15 cellular contexts compared by ENCODE assay signal in the genomic region with DNA sequence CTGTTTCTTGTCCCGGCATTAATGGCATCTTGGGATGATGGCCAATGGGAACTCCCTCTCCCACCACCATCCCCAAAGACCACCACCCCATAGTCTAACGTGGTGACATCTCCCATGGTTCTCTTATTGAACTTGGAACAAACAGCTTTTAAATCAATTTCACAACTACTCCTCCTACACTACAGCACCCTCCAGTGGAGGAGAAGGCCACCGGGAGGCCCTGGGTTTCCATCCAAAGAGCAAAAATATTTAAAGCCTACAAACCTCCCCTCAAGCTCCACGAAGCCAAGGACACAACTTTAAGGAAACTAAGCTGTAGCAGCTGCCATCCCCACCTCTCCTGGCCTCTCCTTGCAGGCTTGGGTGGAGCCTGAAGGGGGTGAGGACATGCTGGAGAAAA.
DNase-seq lines count a peak whose midpoint lies in the region; ATAC-seq and TF ChIP-seq lines count a peak whose summit lies in the region.
"Had no signal": no experiment of that assay in that cellular context is flagged by ENCODE, and none has a peak within 500 bp of the region (broad histone marks: within the 10 kb centered on the region; RNA-seq: fewer than 3 reads in every experiment).

No MANE protein-coding gene starts in this region.

- H3K36me3 Mint-ChIP-seq in type B pancreatic cell = no peaks in the 10 kb centered on the region

- no peak for ATAC-seq in HG03045 (IDR thresholded peaks at IDR 0.05; ENCODE audit: unreplicated experiment)
- no peak for ATAC-seq in GM21619 (IDR thresholded peaks at IDR 0.05; ENCODE audit: unreplicated experiment)
- ATAC-seq in GM18520 (IDR thresholded peaks at IDR 0.05; ENCODE audit: unreplicated experiment) = no peak
- ATAC-seq: sciatic nerve had no signal

- H3K27ac Mint-ChIP-seq in type B pancreatic cell = no peak overlapping the region
- H3K27ac Mint-ChIP-seq: activated B cell treated with CpG ODN at 0.5 μM for 24 hours, B cell had no signal

- no peaks in the 10 kb centered on the region for H3K79me2 ChIP-seq in OCI-LY7 (ENCODE audit: insufficient read depth, low read depth, low read length)

- no peaks in the 10 kb centered on the region for H3K36me3 ChIP-seq in OCI-LY7 (ENCODE audit: insufficient read depth, low read length)
- H3K36me3 ChIP-seq: left ventricle myocardium inferior had no signal

- TF ChIP-seq CTCF in OCI-LY7 (conservative IDR thresholded peaks at IDR 0.05; ENCODE audit: low read length) (peak; percentile 57), epithelial cell of proximal tubule (conservative IDR thresholded peaks at IDR 0.05; ENCODE audit: low read depth, low read length) (peak; percentile 57), type B pancreatic cell (conservative IDR thresholded peaks at IDR 0.05) (peak; percentile 27)

- no peaks in the 10 kb centered on the region for H4K20me1 ChIP-seq in OCI-LY7 (ENCODE audit: insufficient read depth, low read length)

- H3K9me3 ChIP-seq in OCI-LY7 (ENCODE audit: low read length) = no peaks in the 10 kb centered on the region
- H3K9me3 ChIP-seq: left ventricle myocardium inferior had no signal

- POLR2A ChIA-PET in OCI-LY7 (lab: Charles Lee) = interaction anchor here (0.8 kb wide), 1 partner anchor 22 kb away, joined by 4 read pairs; no protein-coding TSS in a partner anchor

- no peaks in the 10 kb centered on the region for H3K4me1 ChIP-seq in OCI-LY7 (ENCODE audit: insufficient read depth, low read length, poor library complexity, severe bottlenecking)
- H3K4me1 ChIP-seq: left ventricle myocardium inferior had no signal

- H3K9me2 ChIP-seq in OCI-LY7 (ENCODE audit: insufficient read depth, low read length) = no peaks in the 10 kb centered on the region

- peak; percentile 19 for DNase-seq in NCI-H2196 (lab: John Stamatoyannopoulos, UW; ENCODE audit: unreplicated experiment)
- no peak for DNase-seq in NCI-H2196 treated with DMSO at 0.1 percent for 48 hours (lab: John Stamatoyannopoulos, UW; ENCODE audit: unreplicated experiment)
- no peak for DNase-seq in OCI-LY7 (ENCODE audit: low spot score)
- DNase-seq in epithelial cell of proximal tubule (ENCODE audit: low read depth) = no peak
- no peak for DNase-seq in type B pancreatic cell (ENCODE audit: extremely low spot score, unreplicated experiment)
- DNase-seq: activated B cell treated with CpG ODN at 0.5 μM for 24 hours; activated naive CD4-positive, alpha-beta T cell treated with Interleukin-2 at 50 U/mL for 16 hours; erythroblast; left ventricle myocardium inferior; stimulated activated CD8-positive, alpha-beta memory T cell treated with anti-CD3 and anti-CD28 coated beads, Interleukin-4, amount 100 ng/mL, for 48 hours had no signal

- H3K27ac ChIP-seq in OCI-LY7 (ENCODE audit: low read depth, low read length, poor library complexity, severe bottlenecking) = no peak overlapping the region
- H3K27ac ChIP-seq: left ventricle myocardium inferior had no signal

- no peaks in the 10 kb centered on the region for H3K4me1 Mint-ChIP-seq in type B pancreatic cell (ENCODE audit: unreplicated experiment)
- H3K4me1 Mint-ChIP-seq: activated B cell treated with CpG ODN at 0.5 μM for 24 hours, B cell had no signal

- CTCF ChIA-PET in OCI-LY7 (lab: Charles Lee; ENCODE audit: unreplicated experiment) = no interaction called here

- H3K4me3 Mint-ChIP-seq in type B pancreatic cell = no peak overlapping the region
- H3K4me3 Mint-ChIP-seq: activated B cell treated with CpG ODN at 0.5 μM for 24 hours, B cell had no signal

- H3K4me3 ChIP-seq in OCI-LY7 (ENCODE audit: low read depth, low read length, poor library complexity, severe bottlenecking) (no peak overlapping the region), epithelial cell of proximal tubule (ENCODE audit: low read depth, low read length) (no peak overlapping the region)
- H3K4me3 ChIP-seq: left ventricle myocardium inferior had no signal

- H2AFZ ChIP-seq in OCI-LY7 (ENCODE audit: low read length) = no peak overlapping the region

- no TSS peak for BruUV-seq in OCI-LY7 (replicated peaks; lab: Mats Ljungman, UMichigan)

- H3K9me3 Mint-ChIP-seq in type B pancreatic cell = no peaks in the 10 kb centered on the region
- H3K9me3 Mint-ChIP-seq: activated B cell treated with CpG ODN at 0.5 μM for 24 hours had no signal

- intact Hi-C loops in OCI-LY7 (cut with micrococcal nuclease; ENCODE audit: unreplicated experiment) = no loop called here

- H3K4me2 ChIP-seq in OCI-LY7 (ENCODE audit: low read length) = no peak overlapping the region

- H3K27me3 Mint-ChIP-seq in type B pancreatic cell = peaks cover 11% of the 10 kb centered on the region
